Comparison of ENCODE assay signal across 8 cellular contexts in genomic region chr15:31013863-31014607, GRCh38. TPM values are rescaled to one million over a fixed set of nuclear protein-coding genes. Genes with fewer than 3 reads are reported as not detected.
DNase-seq lines count a peak whose midpoint lies in the region; ATAC-seq, FAIRE-seq and TF ChIP-seq lines count a peak whose summit lies in the region.

No MANE protein-coding gene starts in this region.

- ATAC-seq in stimulated activated naive CD8-positive, alpha-beta T cell treated with anti-CD3 and anti-CD28 coated beads, Interleukin-15, Interleukin-2, amounts not matched to agents 100 U/mL and 50 U/mL, for 24 hours = no peak
- ATAC-seq in HG03025 (IDR thresholded peaks at IDR 0.05; ENCODE audit: low FRiP score, unreplicated experiment) = peak; percentile 78
- ATAC-seq in activated B cell treated with CpG ODN at 0.5 μM for 24 hours (ENCODE audit: low read depth) = peak; percentile 97

- H3K27ac Mint-ChIP-seq in stimulated activated naive CD8-positive, alpha-beta T cell treated with anti-CD3 and anti-CD28 coated beads, Interleukin-15, Interleukin-2, amounts not matched to agents 100 ng/mL and 50 ng/mL, for 24 hours = peak overlapping the region; percentile 18
- peak overlapping the region; percentile 86 for H3K27ac Mint-ChIP-seq in activated B cell treated with CpG ODN at 0.5 μM for 24 hours

- DNase-seq in stimulated activated naive CD8-positive, alpha-beta T cell treated with anti-CD3 and anti-CD28 coated beads, Interleukin-15, Interleukin-2, amounts not matched to agents 100 U/mL and 50 U/mL, for 24 hours = no peak
- DNase-seq in activated B cell treated with CpG ODN at 0.5 μM for 24 hours = no peak
- no peak for DNase-seq in HTR-8/SVneo (ENCODE audit: insufficient read length, low spot score)
- no peak for DNase-seq in OCI-M2 (lab: John Stamatoyannopoulos, UW; ENCODE audit: unreplicated experiment)
- no peak for DNase-seq in NCI-H1930 (lab: John Stamatoyannopoulos, UW)
- DNase-seq in GDM1 (lab: John Stamatoyannopoulos, UW) = no peak

- no peak overlapping the region for H3K4me3 Mint-ChIP-seq in stimulated activated naive CD8-positive, alpha-beta T cell treated with anti-CD3 and anti-CD28 coated beads, Interleukin-15, Interleukin-2, amounts not matched to agents 100 ng/mL and 50 ng/mL, for 24 hours
- peak overlapping the region; percentile 50 for H3K4me3 Mint-ChIP-seq in activated B cell treated with CpG ODN at 0.5 μM for 24 hours

- POLR2A ChIA-PET in activated B cell treated with CpG ODN at 0.5 μM for 24 hours (lab: Charles Lee) = interaction anchor here (0.6 to 4.3 kb wide), 11 partner anchors 8 to 250 kb away, joined by 3 to 23 read pairs (median 5); partner anchors contain the start of gene MTMR10

- CTCF ChIA-PET in activated B cell treated with CpG ODN at 0.5 μM for 24 hours (lab: Charles Lee) = interaction anchor here (0.9 to 1.4 kb wide), 7 partner anchors 15 to 475 kb away, joined by 3 to 7 read pairs (median 3); partner anchors contain the start of gene MTMR10

- H3K27me3 Mint-ChIP-seq in stimulated activated naive CD8-positive, alpha-beta T cell treated with anti-CD3 and anti-CD28 coated beads, Interleukin-15, Interleukin-2, amounts not matched to agents 100 ng/mL and 50 ng/mL, for 24 hours = no peaks in the 10 kb centered on the region
- no peaks in the 10 kb centered on the region for H3K27me3 Mint-ChIP-seq in activated B cell treated with CpG ODN at 0.5 μM for 24 hours

- FAIRE-seq in HTR-8/SVneo (lab: Jason Lieb, UNC) = no peak

- peaks cover 7% of the 10 kb centered on the region for H3K36me3 Mint-ChIP-seq in stimulated activated naive CD8-positive, alpha-beta T cell treated with anti-CD3 and anti-CD28 coated beads, Interleukin-15, Interleukin-2, amounts not matched to agents 100 ng/mL and 50 ng/mL, for 24 hours (ENCODE audit: low read depth)
- peaks cover 7% of the 10 kb centered on the region for H3K36me3 Mint-ChIP-seq in activated B cell treated with CpG ODN at 0.5 μM for 24 hours (ENCODE audit: low read depth)

- intact Hi-C loops in activated B cell treated with CpG ODN at 0.5 μM for 24 hours (cut with micrococcal nuclease) = loop anchor here (1.0 to 5.0 kb wide), 4 partner anchors 10 to 33 kb away; partner anchors contain the start of gene MTMR10

- H3K4me1 Mint-ChIP-seq in stimulated activated naive CD8-positive, alpha-beta T cell treated with anti-CD3 and anti-CD28 coated beads, Interleukin-15, Interleukin-2, amounts not matched to agents 100 ng/mL and 50 ng/mL, for 24 hours (ENCODE audit: low read depth) = peaks cover 27% of the 10 kb centered on the region
- peaks cover 45% of the 10 kb centered on the region for H3K4me1 Mint-ChIP-seq in activated B cell treated with CpG ODN at 0.5 μM for 24 hours

- TF ChIP-seq CTCF in activated B cell treated with CpG ODN at 0.5 μM for 24 hours (IDR thresholded peaks at IDR 0.05) = no peak

- peaks cover 10% of the 10 kb centered on the region for H3K9me3 Mint-ChIP-seq in stimulated activated naive CD8-positive, alpha-beta T cell treated with anti-CD3 and anti-CD28 coated beads, Interleukin-15, Interleukin-2, amounts not matched to agents 100 ng/mL and 50 ng/mL, for 24 hours
- peaks cover 14% of the 10 kb centered on the region for H3K9me3 Mint-ChIP-seq in activated B cell treated with CpG ODN at 0.5 μM for 24 hours

RNA-seq across cellular contexts. Expression of gene MTMR10, which starts 22.6 kb away (rescaled TPM):
- 39.3 and 42.5 TPM in 2 replicates for total RNA-seq in activated B cell treated with CpG ODN at 0.5 μM for 24 hours
